In genomic region chr3:9715764-9716437, GRCh38 we compare ENCODE assay signal across 1 cellular context.
TF ChIP-seq lines count a peak whose summit lies in the region.

No MANE protein-coding gene starts in this region.

TF ChIP-seq in K562, 482 proteins besides CTCF, POLR2A, EP300 and RAD21 (continued from another document and continues in another):
- TF ChIP-seq THRA (IDR thresholded peaks at IDR 0.05) (no peak), RFX5 (IDR thresholded peaks at IDR 0.05; ENCODE audit: low read depth, low read length) (no peak), BRD9 (IDR thresholded peaks at IDR 0.05; ENCODE audit: low read depth, partially characterized antibody) (peak; percentile 66), HOXB6 (CRISPR knock-in tag; IDR thresholded peaks at IDR 0.05; ENCODE audit: borderline replicate concordance) (no peak), RB1 (IDR thresholded peaks at IDR 0.05; ENCODE audit: low read depth) (peak; percentile 80), DPF2 (IDR thresholded peaks at IDR 0.05) (peak; percentile 97), SMARCC2 (IDR thresholded peaks at IDR 0.05; ENCODE audit: low read depth) (peak; percentile 86), HNRNPLL (IDR thresholded peaks at IDR 0.05; ENCODE audit: low read depth, low read length, poor library complexity, severe bottlenecking) (no peak), ADNP (tag; IDR thresholded peaks at IDR 0.05) (peak; percentile 48), MXI1 (IDR thresholded peaks at IDR 0.05; ENCODE audit: low read depth, low read length) (peak; percentile 23; the same call in 1 of the 2 replicates), ZNF133 (CRISPR knock-in tag; IDR thresholded peaks at IDR 0.05) (no peak), ZNF24 (IDR thresholded peaks at IDR 0.05) (peak; percentile 71; the same call in 1 of the 2 replicates), SNRNP70 (optimal IDR thresholded peaks at IDR 0.05; ENCODE audit: low read depth, low read length) (no peak), BACH1 (tag; IDR thresholded peaks at IDR 0.05) (peak; percentile 64; the same call in 1 of the 2 replicates), ZNF436 (CRISPR knock-in tag; IDR thresholded peaks at IDR 0.05) (no peak), MYNN (IDR thresholded peaks at IDR 0.05) (peak; percentile 92), MYNN (CRISPR knock-in tag; IDR thresholded peaks at IDR 0.05) (no peak), MAX (CRISPR knock-in tag; IDR thresholded peaks at IDR 0.05) (peak; percentile 55; the same call in 1 of the 2 replicates), GTF2F1 (IDR thresholded peaks at IDR 0.05; ENCODE audit: low read depth, low read length) (no peak), ZNF274 (IDR thresholded peaks at IDR 0.05; ENCODE audit: borderline replicate concordance, low read depth, low read length) (no peak), PPARD (CRISPR knock-in tag; IDR thresholded peaks at IDR 0.05) (no peak), CC2D1A (IDR thresholded peaks at IDR 0.05) (peak; percentile 87), GMEB1 (CRISPR knock-in tag; IDR thresholded peaks at IDR 0.05) (peak; percentile 5; the same call in 1 of the 2 replicates), PML (IDR thresholded peaks at IDR 0.05; ENCODE audit: low read length) (no peak), LEF1 (IDR thresholded peaks at IDR 0.05) (peak; percentile 63), ZNF395 (CRISPR knock-in tag; IDR thresholded peaks at IDR 0.05) (no peak), TAF9B (IDR thresholded peaks at IDR 0.05; ENCODE audit: partially characterized antibody) (no peak), CBFA2T2 (conservative IDR thresholded peaks at IDR 0.05) (peak; percentile 76), ID3 (CRISPR knock-in tag; IDR thresholded peaks at IDR 0.05) (no peak), ID3 (tag; IDR thresholded peaks at IDR 0.05) (peak; percentile 66; the same call in 1 of the 2 replicates), FOSL1 (tag; conservative IDR thresholded peaks at IDR 0.05) (peak; percentile 99), ZNF184 (CRISPR knock-in tag; IDR thresholded peaks at IDR 0.05) (no peak), FOXJ3 (CRISPR knock-in tag; IDR thresholded peaks at IDR 0.05) (no peak), FOXK2 (conservative IDR thresholded peaks at IDR 0.05 in 1 of 2, IDR thresholded peaks at IDR 0.05 in 1 of 2; ENCODE audit: low read depth in 2 of 2) (peak; percentile 88 to 89), SRF (CRISPR knock-in tag; IDR thresholded peaks at IDR 0.05) (peak in 1 of 2 experiments; percentile 88; a peak in 2 of 4 replicates), E2F1 (CRISPR knock-in tag; IDR thresholded peaks at IDR 0.05) (peak; percentile 32; the same call in 1 of the 2 replicates), ZBTB7A (IDR thresholded peaks at IDR 0.05; ENCODE audit: borderline replicate concordance, control insufficient read depth, low read depth, low read length) (peak; percentile 66; the same call in 1 of the 2 replicates), ZNF655 (CRISPR knock-in tag; IDR thresholded peaks at IDR 0.05) (no peak), RBFOX2 (IDR thresholded peaks at IDR 0.05; ENCODE audit: low read depth, low read length) (no peak), ZNF668 (CRISPR knock-in tag; IDR thresholded peaks at IDR 0.05) (0 out of 2 replicates have a peak, but pooled peaks have one; percentile 55), MCM2 (IDR thresholded peaks at IDR 0.05; ENCODE audit: low read depth) (no peak), OTX1 (CRISPR knock-in tag; IDR thresholded peaks at IDR 0.05) (no peak), RNF2 (IDR thresholded peaks at IDR 0.05) (peak; percentile 44; the same call in 1 of the 2 replicates), GATAD2A (IDR thresholded peaks at IDR 0.05) (0 out of 2 replicates have a peak, but pooled peaks have one; percentile 83), ELF1 (tag; IDR thresholded peaks at IDR 0.05) (peak; percentile 60; the same call in 1 of the 2 replicates), SMARCB1 (IDR thresholded peaks at IDR 0.05; ENCODE audit: insufficient read length, low read depth) (no peak), NEUROD1 (IDR thresholded peaks at IDR 0.05; ENCODE audit: borderline replicate concordance, low read depth, low read length, partially characterized antibody) (peak; percentile 59), NFE2 (IDR thresholded peaks at IDR 0.05; ENCODE audit: low read depth) (peak; percentile 30; the same call in 1 of the 2 replicates), FOS (IDR thresholded peaks at IDR 0.05; ENCODE audit: extremely low read depth, insufficient read length) (peak; percentile 80), HOMEZ (CRISPR knock-in tag; IDR thresholded peaks at IDR 0.05) (no peak), CLOCK (CRISPR knock-in tag; IDR thresholded peaks at IDR 0.05; ENCODE audit: borderline replicate concordance) (no peak), CCAR2 (IDR thresholded peaks at IDR 0.05; ENCODE audit: low read depth, low read length) (no peak), HINFP (tag; conservative IDR thresholded peaks at IDR 0.05; ENCODE audit: low read depth) (no peak), ZNF512 (tag; IDR thresholded peaks at IDR 0.05) (no peak), PHF20 (IDR thresholded peaks at IDR 0.05; ENCODE audit: partially characterized antibody) (no peak), GTF2B (IDR thresholded peaks at IDR 0.05; ENCODE audit: extremely low read depth, insufficient read length) (no peak), COPS2 (conservative IDR thresholded peaks at IDR 0.05) (no peak), CXXC5 (CRISPR knock-in tag; IDR thresholded peaks at IDR 0.05) (peak; percentile 35)
